8 cellular contexts compared by ENCODE assay signal in genomic region chr5:18394154-18394804, GRCh38.
DNase-seq lines count a peak whose midpoint lies in the region; ATAC-seq, FAIRE-seq and TF ChIP-seq lines count a peak whose summit lies in the region.

No MANE protein-coding gene starts in this region.

- FAIRE-seq in RCC 7860 (lab: Jason Lieb, UNC): peak; percentile 60

- H3K27me3 ChIP-seq in adrenal gland: no peaks in the 10 kb centered on the region
- peaks cover 0 to 6% (median 0%) of the 10 kb centered on the region in 7 donors for H3K27me3 ChIP-seq in spleen (replicated peaks in 1 of 7)

- H3K4me1 ChIP-seq in adrenal gland (replicated peaks in 1 of 2) (no peaks in the 10 kb centered on the region), spleen (no peaks in the 10 kb centered on the region)

- intact Hi-C loops in adrenal gland (cut with DNase I): no loop called here
- intact Hi-C loops in spleen (cut with DNase I; ENCODE audit: low total_unique reads): no loop called here

- H3K27ac ChIP-seq in adrenal gland (no peak overlapping the region), spleen (no peak overlapping the region)

- TF ChIP-seq POLR2A in adrenal gland (IDR thresholded peaks at IDR 0.05): no peak
- TF ChIP-seq POLR2A in spleen (IDR thresholded peaks at IDR 0.05): no peak

- H3K36me3 ChIP-seq in adrenal gland (replicated peaks in 1 of 2) (no peaks in the 10 kb centered on the region), spleen (no peaks in the 10 kb centered on the region)

- DNase-seq in DMS53 treated with DMSO at 0.1 percent for 48 hours (lab: John Stamatoyannopoulos, UW; ENCODE audit: unreplicated experiment) (peak; percentile 73), HuH-7 (ENCODE audit: low spot score) (peak; percentile 46), RCC 7860 (ENCODE audit: low spot score) (peak; percentile 29), adrenal gland (peak; percentile 46 to 80 (median 59)), hypothalamus (lab: John Stamatoyannopoulos, UW) (peak in 47 of 51 donors; percentile 4 to 79 (median 34)), spleen (peak; percentile 76), amniotic stem cell (lab: John Stamatoyannopoulos, UW) (no peak)

- no peaks in the 10 kb centered on the region for H3K9me3 ChIP-seq in adrenal gland (replicated peaks in 1 of 3)
- no peaks in the 10 kb centered on the region for H3K9me3 ChIP-seq in spleen

- TF ChIP-seq CTCF in adrenal gland (IDR thresholded peaks at IDR 0.05) (peak; percentile 52 to 82 (median 63)), spleen (IDR thresholded peaks at IDR 0.05 in 8 of 11, conservative IDR thresholded peaks at IDR 0.05 in 3 of 11) (peak in 10 of 11 experiments; percentile 12 to 75 (median 64))

- peak; percentile 80 for ATAC-seq in GM21515 (IDR thresholded peaks at IDR 0.05; ENCODE audit: unreplicated experiment)

- H3K4me3 ChIP-seq in adrenal gland: no peak overlapping the region
- no peak overlapping the region for H3K4me3 ChIP-seq in spleen

- 13 to 18% (median 14%) methylated on average over 10 to 11 of the region's 11 CpGs for WGBS in adrenal gland, 4 donors
- 14 to 22% (median 16%) methylated on average over 11 of the region's 11 CpGs for WGBS in spleen, 5 donors
